Comparison of ENCODE assay signal across 16 cellular contexts in genomic region chr12:69555461-69555860, GRCh38. TPM values are rescaled to one million over a fixed set of nuclear protein-coding genes. Genes with fewer than 3 reads are reported as not detected.
A peak's percentile ranks its signal among the peaks of the same experiment; 100 is the strongest.
DNase-seq lines count a peak whose midpoint lies in the region; ATAC-seq and TF ChIP-seq lines count a peak whose summit lies in the region.
"Had no signal": no experiment of that assay in that cellular context is flagged by ENCODE, and none has a peak within 500 bp of the region (broad histone marks: within the 10 kb centered on the region; RNA-seq: fewer than 3 reads in every experiment).

No MANE protein-coding gene starts in this region.

- H3K9ac ChIP-seq in HCT116 (ENCODE audit: low read length), result no peak overlapping the region

- H3K27ac ChIP-seq in HCT116 (ENCODE audit: low read depth, low read length) (peak overlapping the region; percentile 15; the same call in 1 of the 2 replicates), substantia nigra (ENCODE audit: low read depth, low read length, poor library complexity, severe bottlenecking) (no peak overlapping the region)
- H3K27ac ChIP-seq: tibial artery had no signal

- no peak overlapping the region for H3K4me3 Mint-ChIP-seq in activated T-cell treated with anti-CD3 and anti-CD28 coated beads, Interleukin-2, amount 50 U/mL, for 24 hours
- H3K4me3 Mint-ChIP-seq: WTC11 had no signal

- peaks cover 39% of the 10 kb centered on the region for H3K79me2 ChIP-seq in HCT116 (ENCODE audit: insufficient read depth, low read length)

- POLR2A ChIA-PET in HCT116 (lab: Charles Lee), result no interaction called here

- H3K4me1 Mint-ChIP-seq in activated T-cell treated with anti-CD3 and anti-CD28 coated beads, Interleukin-2, amount 50 U/mL, for 24 hours (ENCODE audit: low read depth), result peaks cover 3% of the 10 kb centered on the region
- H3K4me1 Mint-ChIP-seq: WTC11 had no signal

- CTCF ChIA-PET in HCT116 (lab: Charles Lee), result interaction anchor here (2.4 kb wide), 1 partner anchor 15 kb away, joined by 12 read pairs; no protein-coding TSS in a partner anchor

- RAD21 ChIA-PET in HCT116 (lab: Charles Lee; ENCODE audit: low non-redundant PET in 1 of 2, low total read pairs in 2 of 2, uncharacterized antibody in 2 of 2, unreplicated experiment in 2 of 2), result no interaction called here

- no peaks in the 10 kb centered on the region for H4K20me1 ChIP-seq in HCT116 (ENCODE audit: insufficient read depth)

- H3K4me2 ChIP-seq in HCT116 (ENCODE audit: low read length), result peak overlapping the region; percentile 28

- intact Hi-C loops in HCT116 (cut with micrococcal nuclease), result no loop called here

- no peaks in the 10 kb centered on the region for H3K9me3 ChIP-seq in HCT116 (ENCODE audit: control insufficient read depth in 1 of 2, insufficient read depth in 1 of 2, low read depth in 1 of 2, low read length in 2 of 2)
- H3K9me3 ChIP-seq: tibial artery had no signal

- no peak overlapping the region for H2AFZ ChIP-seq in HCT116 (ENCODE audit: low read depth, low read length, poor library complexity, severe bottlenecking)

- no peaks in the 10 kb centered on the region for H3K36me3 Mint-ChIP-seq in activated T-cell treated with anti-CD3 and anti-CD28 coated beads, Interleukin-2, amount 50 U/mL, for 24 hours (ENCODE audit: low read depth)
- H3K36me3 Mint-ChIP-seq: WTC11 had no signal

- no peaks in the 10 kb centered on the region for H3K27me3 Mint-ChIP-seq in activated T-cell treated with anti-CD3 and anti-CD28 coated beads, Interleukin-2, amount 50 U/mL, for 24 hours
- H3K27me3 Mint-ChIP-seq: naive thymus-derived CD4-positive, alpha-beta T cell had no signal

- no peak overlapping the region for H3K4me3 ChIP-seq in HCT116 (replicated peaks in 1 of 2; ENCODE audit: low read depth in 1 of 2, low read length in 2 of 2)
- H3K4me3 ChIP-seq: tibial artery had no signal

- H3K9me2 ChIP-seq in HCT116 (ENCODE audit: insufficient read depth), result no peaks in the 10 kb centered on the region

- peak; percentile 77; the same call in 1 of the 2 replicates for ATAC-seq in HCT116
- ATAC-seq: naive thymus-derived CD4-positive, alpha-beta T cell; Right ventricle myocardium inferior; WTC11 had no signal

- no peaks in the 10 kb centered on the region for H3K9me3 Mint-ChIP-seq in activated T-cell treated with anti-CD3 and anti-CD28 coated beads, Interleukin-2, amount 50 U/mL, for 24 hours
- H3K9me3 Mint-ChIP-seq: naive thymus-derived CD4-positive, alpha-beta T cell; WTC11 had no signal

- no TSS peak for BruUV-seq in HCT116 (replicated peaks; lab: Mats Ljungman, UMichigan)

- no peak for TF ChIP-seq CTCF in HCT116 (IDR thresholded peaks at IDR 0.05 in 2 of 3, conservative IDR thresholded peaks at IDR 0.05 in 1 of 3; ENCODE audit: borderline replicate concordance in 1 of 3, insufficient read depth in 1 of 3, low read depth in 2 of 3, low read length in 2 of 3)

- H3K27me3 ChIP-seq in HCT116 (ENCODE audit: insufficient read depth, low read length), result no peaks in the 10 kb centered on the region
- H3K27me3 ChIP-seq: tibial artery had no signal

- no peak for TF ChIP-seq RAD21 in HCT116 (IDR thresholded peaks at IDR 0.05; ENCODE audit: low read depth)

- no peak for TF ChIP-seq POLR2A in HCT116 (IDR thresholded peaks at IDR 0.05; ENCODE audit: borderline replicate concordance, extremely low read depth, insufficient read depth, insufficient read length)

- DNase-seq in 8988T (peak; percentile 68), HCT116 (ENCODE audit: low read depth, low spot score) (no peak), SW480 (ENCODE audit: low spot score) (peak; percentile 19), fibroblast of the conjunctiva (ENCODE audit: low read depth) (peak; percentile 74), superior temporal gyrus (ENCODE audit: extremely low spot score) (no peak), substantia nigra (lab: John Stamatoyannopoulos, UW) (no peak), NCI-H446 (lab: John Stamatoyannopoulos, UW) (no peak)
- no peak for DNase-seq in activated T-cell treated with anti-CD3 and anti-CD28 coated beads, Interleukin-2, amount 50 U/mL, for 24 hours
- DNase-seq: DMS79 treated with DMSO at 0.1 percent for 48 hours; islet precursor cell; Kasumi-1; naive thymus-derived CD4-positive, alpha-beta T cell; tibial artery had no signal

- peaks cover 15 to 26% of the 10 kb centered on the region in 2 experiments for H3K4me1 ChIP-seq in HCT116 (ENCODE audit: control insufficient read depth in 1 of 2, insufficient read depth in 2 of 2, low read length in 2 of 2)

- H3K27ac Mint-ChIP-seq in activated T-cell treated with anti-CD3 and anti-CD28 coated beads, Interleukin-2, amount 50 U/mL, for 24 hours, result no peak overlapping the region
- H3K27ac Mint-ChIP-seq: naive thymus-derived CD4-positive, alpha-beta T cell; WTC11 had no signal

- H3K36me3 ChIP-seq in HCT116 (ENCODE audit: control insufficient read depth in 1 of 2, insufficient read depth in 2 of 2, low read length in 2 of 2), result no peaks in the 10 kb centered on the region
- H3K36me3 ChIP-seq: tibial artery had no signal

TF ChIP-seq in HCT116, 20 proteins besides CTCF, POLR2A, EP300 and RAD21:
- TF ChIP-seq ZNF274 (IDR thresholded peaks at IDR 0.05; ENCODE audit: low read depth, low read length) (no peak), POLR2AphosphoS5 (IDR thresholded peaks at IDR 0.05; ENCODE audit: low read depth, low read length) (no peak), SP1 (IDR thresholded peaks at IDR 0.05; ENCODE audit: low read depth) (no peak), TCF7L2 (IDR thresholded peaks at IDR 0.05; ENCODE audit: borderline replicate concordance, extremely low read depth, insufficient read depth, insufficient read length) (no peak), FOSL1 (IDR thresholded peaks at IDR 0.05; ENCODE audit: low read depth) (no peak), SRF (IDR thresholded peaks at IDR 0.05; ENCODE audit: low read depth) (no peak), EZH2phosphoT487 (IDR thresholded peaks at IDR 0.05; ENCODE audit: borderline replicate concordance) (no peak), JUND (IDR thresholded peaks at IDR 0.05) (no peak), SIN3A (IDR thresholded peaks at IDR 0.05; ENCODE audit: low read depth) (no peak), YY1 (IDR thresholded peaks at IDR 0.05; ENCODE audit: extremely low read depth, insufficient replicate concordance, low read depth, low read length) (no peak), CBX3 (IDR thresholded peaks at IDR 0.05; ENCODE audit: low read depth) (no peak), ELF1 (IDR thresholded peaks at IDR 0.05; ENCODE audit: borderline replicate concordance, low read depth) (no peak)
- TF ChIP-seq, protein P1, sequence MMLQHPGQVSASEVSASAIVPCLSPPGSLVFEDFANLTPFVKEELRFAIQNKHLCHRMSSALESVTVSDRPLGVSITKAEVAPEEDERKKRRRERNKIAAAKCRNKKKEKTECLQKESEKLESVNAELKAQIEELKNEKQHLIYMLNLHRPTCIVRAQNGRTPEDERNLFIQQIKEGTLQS (IDR thresholded peaks at IDR 0.05), result no peak
- TF ChIP-seq, protein P2, sequence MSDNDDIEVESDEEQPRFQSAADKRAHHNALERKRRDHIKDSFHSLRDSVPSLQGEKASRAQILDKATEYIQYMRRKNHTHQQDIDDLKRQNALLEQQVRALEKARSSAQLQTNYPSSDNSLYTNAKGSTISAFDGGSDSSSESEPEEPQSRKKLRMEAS (IDR thresholded peaks at IDR 0.05), result no peak

RNA-seq across cellular contexts. Expression of gene CCT2, which starts 29.8 kb away (rescaled TPM):
- total RNA-seq in HCT116 (2021; ENCODE audit: unreplicated experiment), result 398 TPM
- polyA plus RNA-seq in HCT116 (2012), result 230 and 235 TPM in 2 replicates

RNA-seq across cellular contexts. Expression of gene LRRC10, which starts 55.2 kb away (rescaled TPM):
- total RNA-seq in HCT116 (2021; ENCODE audit: unreplicated experiment), result not detected
- polyA plus RNA-seq in HCT116 (2012), result not detected in 2 replicates
- total RNA-seq: naive thymus-derived CD4-positive, alpha-beta T cell; WTC11 had no signal
- polyA plus RNA-seq: esophagus; naive thymus-derived CD4-positive, alpha-beta T cell had no signal

Comparison
In these comparisons a context has a peak if more than half of its experiments do, and no peak if none do; other contexts are left out.
1. DNase-seq: peak in 8988T (single experiment), SW480 (single experiment) and fibroblast of the conjunctiva (single experiment); none in HCT116 (single experiment), activated T-cell treated with anti-CD3 and anti-CD28 coated beads, Interleukin-2, amount 50 U/mL, for 24 hours (single experiment), superior temporal gyrus (single experiment), substantia nigra (0 of 49) and NCI-H446 (0 of 2).